8 cellular contexts compared by ENCODE assay signal in genomic region chr12:124774462-124775167, GRCh38.
DNase-seq lines count a peak whose midpoint lies in the region; ATAC-seq and TF ChIP-seq lines count a peak whose summit lies in the region.

No MANE protein-coding gene starts in this region.

- H3K4me3 ChIP-seq in liver (ENCODE audit: low read depth in 1 of 3, low read length in 3 of 3): peak overlapping the region in 2 of 3 donors; percentile 16 to 38

- TF ChIP-seq RAD21 in liver (IDR thresholded peaks at IDR 0.05): peak in 1 of 2 donors; percentile 25

- WGBS in liver: 29% methylated on average over 15 of the region's 15 CpGs

- peaks cover 17 to 44% (median 34%) of the 10 kb centered on the region in 4 donors for H3K4me1 ChIP-seq in liver (ENCODE audit: control insufficient read depth in 4 of 4, insufficient read depth in 4 of 4, low read length in 3 of 4)

- ATAC-seq in GM18858 (IDR thresholded peaks at IDR 0.05; ENCODE audit: unreplicated experiment) (peak; percentile 61), HG02870 (IDR thresholded peaks at IDR 0.05; ENCODE audit: unreplicated experiment) (peak; percentile 73)

- DNase-seq in OCI-M1 (lab: John Stamatoyannopoulos, UW) (peak; percentile 81), amniotic stem cell (lab: John Stamatoyannopoulos, UW) (peak; percentile 46), NCI-H2081 treated with DMSO at 0.1 percent for 48 hours (lab: John Stamatoyannopoulos, UW) (no peak), COLO668 (lab: John Stamatoyannopoulos, UW; ENCODE audit: unreplicated experiment) (no peak)
- DNase-seq in stimulated activated CD8-positive, alpha-beta memory T cell treated with anti-CD3 and anti-CD28 coated beads, Interleukin-4, amount 100 ng/mL, for 48 hours: peak; percentile 85

- H3K9ac ChIP-seq in liver (ENCODE audit: low read depth in 1 of 2, low read length in 2 of 2): peak overlapping the region; percentile 6 to 26

- H3K27ac ChIP-seq in liver (ENCODE audit: low read depth in 1 of 2, low read length in 2 of 2): peak overlapping the region; percentile 80 to 82

- H3K27me3 ChIP-seq in liver (ENCODE audit: control insufficient read depth in 4 of 4, insufficient read depth in 4 of 4, low read length in 3 of 4): no peaks in the 10 kb centered on the region

- no peaks in the 10 kb centered on the region for H3K9me3 ChIP-seq in liver (ENCODE audit: control insufficient read depth in 4 of 4, low read length in 3 of 4)

- H3K36me3 ChIP-seq in liver (ENCODE audit: control insufficient read depth in 4 of 4, insufficient read depth in 3 of 4, low read depth in 1 of 4, low read length in 3 of 4): no peaks in the 10 kb centered on the region

- TF ChIP-seq CTCF in liver (IDR thresholded peaks at IDR 0.05; ENCODE audit: low read depth, low read length, missing input control): no peak

TF ChIP-seq in liver, 16 proteins besides CTCF, POLR2A, EP300 and RAD21:
- TF ChIP-seq TAF1 (conservative IDR thresholded peaks at IDR 0.05): no peak
- peak; percentile 15 for TF ChIP-seq SP1 (IDR thresholded peaks at IDR 0.05)

Comparison
In these comparisons a context has a peak if more than half of its experiments do, and no peak if none do; other contexts are left out.
1. DNase-seq: peak in OCI-M1 (single experiment), amniotic stem cell (single experiment) and stimulated activated CD8-positive, alpha-beta memory T cell treated with anti-CD3 and anti-CD28 coated beads, Interleukin-4, amount 100 ng/mL, for 48 hours (single experiment); none in NCI-H2081 treated with DMSO at 0.1 percent for 48 hours (single experiment) and COLO668 (single experiment).